ENCODE assay signal across 9 cellular contexts in the genomic region with DNA sequence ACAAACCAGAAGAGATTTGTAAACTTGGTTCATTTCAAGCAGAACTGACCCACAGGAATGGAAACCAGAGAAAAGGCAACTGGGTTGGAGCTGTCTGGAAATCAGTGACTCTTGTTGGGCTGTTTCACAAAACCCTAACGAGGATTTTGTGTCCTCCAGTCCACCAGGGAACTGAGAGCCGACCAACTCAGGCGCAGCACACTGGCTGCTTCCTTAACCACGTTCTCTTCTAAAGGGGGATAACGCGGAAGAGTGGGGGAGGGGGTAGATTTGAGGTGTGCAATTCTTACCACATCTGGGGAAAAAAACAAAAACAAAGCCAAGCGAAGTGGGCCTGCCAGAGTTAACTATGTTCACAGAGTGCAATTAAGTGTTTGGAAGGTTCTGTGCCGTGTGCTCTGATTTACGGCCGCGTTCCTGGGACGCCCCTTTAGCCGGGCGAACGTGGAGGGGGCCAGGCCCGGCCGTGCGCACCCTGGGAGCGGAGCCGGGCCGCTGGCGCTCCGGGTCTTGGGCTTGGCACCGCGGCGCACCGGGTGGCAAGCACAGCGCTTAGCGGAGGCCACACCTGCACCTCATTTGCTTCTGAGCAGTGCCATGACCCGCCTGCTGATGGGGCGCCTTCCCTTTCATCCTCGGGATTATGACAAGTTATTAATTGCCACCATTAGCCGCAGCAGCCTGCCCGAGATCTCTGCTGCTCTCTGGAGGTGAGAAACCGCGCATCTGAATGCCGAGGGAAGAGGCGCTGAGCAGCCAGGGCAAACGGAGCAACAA.
A peak's percentile ranks its signal among the peaks of the same experiment; 100 is the strongest.
DNase-seq lines count a peak whose midpoint lies in the region; ATAC-seq and TF ChIP-seq lines count a peak whose summit lies in the region.
"Had no signal": no experiment of that assay in that cellular context is flagged by ENCODE, and none has a peak within 500 bp of the region (broad histone marks: within the 10 kb centered on the region; RNA-seq: fewer than 3 reads in every experiment).

No MANE protein-coding gene starts in this region.

- peaks cover 0 to 11% (median 10%) of the 10 kb centered on the region in 4 donors for H3K9me3 ChIP-seq in stomach

- 4 to 16% (median 6%) methylated on average over 29 to 39 of the region's 39 CpGs for whole genome bisulfite sequencing in stomach, 5 donors

- peak; percentile 22 for DNase-seq in NCI-H2107 treated with DMSO at 0.1 percent for 48 hours (lab: John Stamatoyannopoulos, UW; ENCODE audit: unreplicated experiment)
- no peak for DNase-seq in NCI-H2107 (lab: John Stamatoyannopoulos, UW)
- DNase-seq in astrocyte of the spinal cord (ENCODE audit: low read depth, low spot score) = no peak
- DNase-seq in iris pigment epithelial cell (ENCODE audit: low read depth) = peak; percentile 13
- DNase-seq in stomach = no peak
- DNase-seq in left colon = no peak
- no peak for DNase-seq in occipital lobe (lab: John Stamatoyannopoulos, UW)
- DNase-seq: activated T-cell treated with anti-CD3 and anti-CD28 coated beads, Interleukin-2, amount 50 U/mL, for 24 hours had no signal

- TF ChIP-seq EP300 in stomach (IDR thresholded peaks at IDR 0.05) = no peak

- ATAC-seq in left colon (no peak), GM18498 (IDR thresholded peaks at IDR 0.05; ENCODE audit: unreplicated experiment) (no peak)

- peaks cover 5 to 64% (median 31%) of the 10 kb centered on the region in 3 donors for H3K27me3 ChIP-seq in stomach

- no peak overlapping the region for H3K27ac ChIP-seq in stomach

- TF ChIP-seq POLR2A in stomach (IDR thresholded peaks at IDR 0.05) = no peak

- no peaks in the 10 kb centered on the region for H3K36me3 ChIP-seq in stomach

- H3K4me3 ChIP-seq in astrocyte of the spinal cord (ENCODE audit: low read depth, low read length) = peak overlapping the region; percentile 16
- H3K4me3 ChIP-seq in stomach = peak overlapping the region in 3 of 4 donors; percentile 9 to 32 (median 13)

- peak; percentile 34 for TF ChIP-seq CTCF in astrocyte of the spinal cord (IDR thresholded peaks at IDR 0.05; ENCODE audit: low read depth, low read length)
- no peak for TF ChIP-seq CTCF in stomach (IDR thresholded peaks at IDR 0.05)

- in situ Hi-C loops in astrocyte of the spinal cord (cut with HindIII; ENCODE audit: low sequenced_read_pairs) = no loop called here

- H3K4me1 ChIP-seq in stomach = peaks cover 5 to 10% (median 7%) of the 10 kb centered on the region in 4 donors

- intact Hi-C loops in stomach (cut with DNase I; ENCODE audit: low total_unique reads) (no loop called here), left colon (cut with DNase I, micrococcal nuclease) (no loop called here)

Comparison
In these comparisons a context has a peak if more than half of its experiments do, and no peak if none do; other contexts are left out.
1. DNase-seq: peak in NCI-H2107 treated with DMSO at 0.1 percent for 48 hours (single experiment) and iris pigment epithelial cell (single experiment); none in NCI-H2107 (single experiment), astrocyte of the spinal cord (single experiment), stomach (single experiment), left colon (0 of 2) and occipital lobe (single experiment).